ENCODE assay signal across 1 cellular context in the genomic region with DNA sequence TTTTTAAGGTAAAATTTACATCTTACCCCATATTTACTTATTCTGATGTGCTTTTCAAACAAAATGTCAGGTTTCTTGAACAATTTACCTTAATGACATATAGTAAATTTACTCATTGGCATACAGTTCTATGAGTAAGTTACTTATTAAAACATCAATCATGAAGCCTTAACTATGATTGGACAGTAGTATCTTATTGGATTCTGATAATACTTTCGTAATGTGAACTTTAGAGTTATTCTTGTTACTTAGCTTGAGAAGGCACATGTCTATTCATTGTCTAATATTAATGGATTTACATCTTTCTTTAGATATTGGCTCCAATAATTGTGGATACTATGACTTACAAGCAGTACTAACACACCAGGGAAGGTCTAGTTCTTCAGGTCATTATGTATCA.
TF ChIP-seq lines count a peak whose summit lies in the region.

No MANE protein-coding gene starts in this region.

TF ChIP-seq in WTC11, 78 proteins besides CTCF, POLR2A, EP300 and RAD21 (continued from another document):
- TF ChIP-seq ATF6 (CRISPR knock-in tag; IDR thresholded peaks at IDR 0.05) (no peak), ZBTB21 (CRISPR knock-in tag; IDR thresholded peaks at IDR 0.05; ENCODE audit: borderline replicate concordance) (no peak)
